Comparison of ENCODE assay signal across 27 cellular contexts in genomic region chrX:24093746-24094145, GRCh38.
"Had no signal": no experiment of that assay in that cellular context is flagged by ENCODE, and none has a peak within 500 bp of the region (broad histone marks: within the 10 kb centered on the region; RNA-seq: fewer than 3 reads in every experiment).

No MANE protein-coding gene starts in this region.

- H3K4me1 Mint-ChIP-seq: stimulated activated effector memory CD8-positive, alpha-beta T cell treated with anti-CD3 and anti-CD28 coated beads, Interleukin-12 subunit alpha, Interleukin-12 subunit beta, amount 100 ng/mL, for 72 hours; stimulated activated memory B cell treated with anti-CD40 and anti-IgM and Interleukin-4, amounts not matched to agents 10 μg/mL and 1 μg/mL and 100 μg/mL, for 72 hours; stimulated activated naive B cell treated with anti-CD40 and anti-IgM and Interleukin-4, amounts not matched to agents 10 μg/mL and 1 μg/mL and 100 μg/mL, for 72 hours; stimulated activated naive CD8-positive, alpha-beta T cell treated with anti-CD3 and anti-CD28 coated beads, Interleukin-15, amount 100 ng/mL, for 72 hours had no signal

- H3K4me3 ChIP-seq: stomach, suprapubic skin, testis, thoracic aorta, thyroid gland, tibial artery, tibial nerve, transverse colon, upper lobe of left lung, upper lobe of right lung, uterus, vagina had no signal

- H3K4me3 Mint-ChIP-seq: stimulated activated effector memory CD8-positive, alpha-beta T cell treated with anti-CD3 and anti-CD28 coated beads, Interleukin-12 subunit alpha, Interleukin-12 subunit beta, amount 100 ng/mL, for 72 hours; stimulated activated memory B cell treated with anti-CD40 and anti-IgM and Interleukin-4, amounts not matched to agents 10 μg/mL and 1 μg/mL and 100 μg/mL, for 72 hours; stimulated activated naive B cell treated with anti-CD40 and anti-IgM and Interleukin-4, amounts not matched to agents 10 μg/mL and 1 μg/mL and 100 μg/mL, for 72 hours; stimulated activated naive CD8-positive, alpha-beta T cell treated with anti-CD3 and anti-CD28 coated beads, Interleukin-15, amount 100 ng/mL, for 72 hours; stimulated activated naive CD8-positive, alpha-beta T cell treated with anti-CD3 and anti-CD28 coated beads, Interleukin-15, Interleukin-2, amounts not matched to agents 100 ng/mL and 50 ng/mL, for 24 hours; type B pancreatic cell had no signal

- H3K9me3 Mint-ChIP-seq: stimulated activated effector memory CD8-positive, alpha-beta T cell treated with anti-CD3 and anti-CD28 coated beads, Interleukin-12 subunit alpha, Interleukin-12 subunit beta, amount 100 ng/mL, for 72 hours; stimulated activated memory B cell treated with anti-CD40 and anti-IgM and Interleukin-4, amounts not matched to agents 10 μg/mL and 1 μg/mL and 100 μg/mL, for 72 hours; stimulated activated naive B cell treated with anti-CD40 and anti-IgM and Interleukin-4, amounts not matched to agents 10 μg/mL and 1 μg/mL and 100 μg/mL, for 72 hours; stimulated activated naive CD8-positive, alpha-beta T cell treated with anti-CD3 and anti-CD28 coated beads, Interleukin-15, amount 100 ng/mL, for 72 hours; stimulated activated naive CD8-positive, alpha-beta T cell treated with anti-CD3 and anti-CD28 coated beads, Interleukin-15, Interleukin-2, amounts not matched to agents 100 ng/mL and 50 ng/mL, for 24 hours; type B pancreatic cell had no signal

- H3K9me3 ChIP-seq: stomach, suprapubic skin, testis, thoracic aorta, thyroid gland, tibial artery, tibial nerve, transverse colon, upper lobe of left lung, upper lobe of right lung, uterus, vagina had no signal

- H3K27ac Mint-ChIP-seq: stimulated activated effector memory CD8-positive, alpha-beta T cell treated with anti-CD3 and anti-CD28 coated beads, Interleukin-12 subunit alpha, Interleukin-12 subunit beta, amount 100 ng/mL, for 72 hours; stimulated activated memory B cell treated with anti-CD40 and anti-IgM and Interleukin-4, amounts not matched to agents 10 μg/mL and 1 μg/mL and 100 μg/mL, for 72 hours; stimulated activated naive B cell treated with anti-CD40 and anti-IgM and Interleukin-4, amounts not matched to agents 10 μg/mL and 1 μg/mL and 100 μg/mL, for 72 hours; stimulated activated naive CD8-positive, alpha-beta T cell treated with anti-CD3 and anti-CD28 coated beads, Interleukin-15, amount 100 ng/mL, for 72 hours; stimulated activated naive CD8-positive, alpha-beta T cell treated with anti-CD3 and anti-CD28 coated beads, Interleukin-15, Interleukin-2, amounts not matched to agents 100 ng/mL and 50 ng/mL, for 24 hours; type B pancreatic cell had no signal

- H3K36me3 ChIP-seq: stomach, suprapubic skin, thoracic aorta, thyroid gland, tibial artery, tibial nerve, transverse colon, upper lobe of left lung, upper lobe of right lung, uterus, vagina had no signal

- DNase-seq: stimulated activated CD4-positive, alpha-beta T cell treated with anti-CD3 and anti-CD28 coated beads, Interleukin-2, amount 100 ng/mL, for 48 hours; stimulated activated CD4-positive, alpha-beta T cell treated with anti-CD3 and anti-CD28 coated beads, Interleukin-4, amount 100 ng/mL, for 1 hour; stimulated activated CD4-positive, alpha-beta T cell treated with anti-CD3 and anti-CD28 coated beads, Interleukin-4, amount 100 ng/mL, for 24 hours; stimulated activated CD4-positive, alpha-beta T cell treated with anti-CD3 and anti-CD28 coated beads, Interleukin-4, amount 100 ng/mL, for 4 hours; stimulated activated CD8-positive, alpha-beta memory T cell treated with anti-CD3 and anti-CD28 coated beads, Interleukin-4, amount 100 ng/mL, for 48 hours; stimulated activated naive B cell treated with anti-CD40 and anti-IgM and Interleukin-4, amounts not matched to agents 10 μg/mL and 1 μg/mL and 100 μg/mL, for 72 hours; stimulated activated naive CD4-positive, alpha-beta T cell; stimulated activated naive CD4-positive, alpha-beta T cell treated with Interleukin-2 at 50 U/mL for 16 hours; stimulated activated naive CD8-positive, alpha-beta T cell treated with anti-CD3 and anti-CD28 coated beads, Interleukin-15, amount 100 ng/mL, for 72 hours; stimulated activated naive CD8-positive, alpha-beta T cell treated with anti-CD3 and anti-CD28 coated beads, Interleukin-15, Interleukin-2, amounts not matched to agents 100 U/mL and 50 U/mL, for 24 hours; stomach; substantia nigra; testis; thyroid gland; tibial artery; transverse colon; upper lobe of left lung; upper lobe of right lung; uterus had no signal

- H3K36me3 Mint-ChIP-seq: stimulated activated effector memory CD8-positive, alpha-beta T cell treated with anti-CD3 and anti-CD28 coated beads, Interleukin-12 subunit alpha, Interleukin-12 subunit beta, amount 100 ng/mL, for 72 hours; type B pancreatic cell had no signal

- H3K27me3 Mint-ChIP-seq: stimulated activated memory B cell treated with anti-CD40 and anti-IgM and Interleukin-4, amounts not matched to agents 10 μg/mL and 1 μg/mL and 100 μg/mL, for 72 hours; stimulated activated naive B cell treated with anti-CD40 and anti-IgM and Interleukin-4, amounts not matched to agents 10 μg/mL and 1 μg/mL and 100 μg/mL, for 72 hours; stimulated activated naive CD8-positive, alpha-beta T cell treated with anti-CD3 and anti-CD28 coated beads, Interleukin-15, amount 100 ng/mL, for 72 hours; stimulated activated naive CD8-positive, alpha-beta T cell treated with anti-CD3 and anti-CD28 coated beads, Interleukin-15, Interleukin-2, amounts not matched to agents 100 ng/mL and 50 ng/mL, for 24 hours; type B pancreatic cell had no signal

- ATAC-seq: stimulated activated effector memory CD8-positive, alpha-beta T cell treated with anti-CD3 and anti-CD28 coated beads, Interleukin-12 subunit alpha, Interleukin-12 subunit beta, amount 100 ng/mL, for 72 hours; stimulated activated memory B cell treated with anti-CD40 and anti-IgM and Interleukin-4, amounts not matched to agents 10 μg/mL and 1 μg/mL and 100 μg/mL, for 72 hours; stimulated activated naive B cell treated with anti-CD40 and anti-IgM and Interleukin-4, amounts not matched to agents 10 μg/mL and 1 μg/mL and 100 μg/mL, for 72 hours; stimulated activated naive CD8-positive, alpha-beta T cell treated with anti-CD3 and anti-CD28 coated beads, Interleukin-15, amount 100 ng/mL, for 72 hours; stimulated activated naive CD8-positive, alpha-beta T cell treated with anti-CD3 and anti-CD28 coated beads, Interleukin-15, Interleukin-2, amounts not matched to agents 100 U/mL and 50 U/mL, for 24 hours; upper lobe of right lung had no signal

- H3K27ac ChIP-seq: stomach, suprapubic skin, testis, thoracic aorta, thyroid gland, tibial artery, tibial nerve, transverse colon, upper lobe of left lung, upper lobe of right lung, uterus, vagina had no signal

- H3K27me3 ChIP-seq: stomach, suprapubic skin, testis, thyroid gland, tibial artery, tibial nerve, transverse colon, upper lobe of left lung, upper lobe of right lung, uterus, vagina had no signal

- H3K4me1 ChIP-seq: stomach, suprapubic skin, testis, thyroid gland, tibial artery, tibial nerve, transverse colon, upper lobe of left lung, upper lobe of right lung, uterus had no signal
